In genomic region chr13:73945871-73946270, GRCh38 we compare ENCODE assay signal across 14 cellular contexts.
DNase-seq lines count a peak whose midpoint lies in the region; ATAC-seq and TF ChIP-seq lines count a peak whose summit lies in the region.
"Had no signal": no experiment of that assay in that cellular context is flagged by ENCODE, and none has a peak within 500 bp of the region (broad histone marks: within the 10 kb centered on the region; RNA-seq: fewer than 3 reads in every experiment).

No MANE protein-coding gene starts in this region.

- peak overlapping the region; percentile 3; the same call in 1 of the 2 replicates for H2AK5ac ChIP-seq in IMR-90 (ENCODE audit: low read depth, low read length)

- H3K9me1 ChIP-seq in IMR-90 (ENCODE audit: insufficient read depth, low read length) = no peaks in the 10 kb centered on the region; the same call in 1 of the 2 replicates

- H3K23ac ChIP-seq in IMR-90 (ENCODE audit: low read depth, low read length) = no peak overlapping the region

- H2BK15ac ChIP-seq in IMR-90 (ENCODE audit: low read depth, low read length) = no peak overlapping the region

- CTCF ChIA-PET in AG04450 (lab: Charles Lee) = interaction anchor here (0.6 to 1.7 kb wide), 3 partner anchors 14 to 341 kb away, joined by 3 to 5 read pairs (median 4); no protein-coding TSS in a partner anchor
- CTCF ChIA-PET in IMR-90 (lab: Yijun Ruan, JAX) = interaction anchor here (0.6 to 1.0 kb wide), 2 partner anchors 169 to 824 kb away, joined by 3 to 4 read pairs; no protein-coding TSS in a partner anchor

- ATAC-seq in IMR-90 (ENCODE audit: low read depth) = no peak; the same call in 1 of the 2 replicates
- no peak for ATAC-seq in GM21528 (IDR thresholded peaks at IDR 0.05; ENCODE audit: low FRiP score, unreplicated experiment)
- no peak for ATAC-seq in HG02852 (IDR thresholded peaks at IDR 0.05; ENCODE audit: unreplicated experiment)
- ATAC-seq in HG02588 (IDR thresholded peaks at IDR 0.05; ENCODE audit: unreplicated experiment) = no peak

- DNase-seq in AG04450 (ENCODE audit: low read depth, low spot score) (no peak), IMR-90 (no peak), endodermal cell (peak; percentile 63), COR-L47 (lab: John Stamatoyannopoulos, UW) (no peak)
- DNase-seq: activated CD4-positive, alpha-beta memory T cell treated with anti-CD3 and anti-CD28 coated beads, Interleukin-2, amount 10 ng/mL, durations not matched to agents 7 days and 5 days; NCI-H510A; stomach had no signal

- H3K27ac ChIP-seq in AG04450 (ENCODE audit: low read depth, low read length) = peak overlapping the region; percentile 33
- H3K27ac ChIP-seq in IMR-90 (ENCODE audit: insufficient read depth, low read length) = no peak overlapping the region; the same call in 1 of the 2 replicates
- peak overlapping the region; percentile 64 for H3K27ac ChIP-seq in endodermal cell (ENCODE audit: low read depth, low read length)
- H3K27ac ChIP-seq in muscle layer of colon (ENCODE audit: low read depth, low read length) = peak overlapping the region; percentile 67
- H3K27ac ChIP-seq: BLaER1, SK-N-MC, stomach had no signal

- POLR2A ChIA-PET in AG04450 (lab: Yijun Ruan, JAX) = no interaction called here
- POLR2A ChIA-PET in IMR-90 (lab: Charles Lee; ENCODE audit: unreplicated experiment) = interaction anchor here (0.6 kb wide), 1 partner anchor 164 kb away, joined by 4 read pairs; no protein-coding TSS in a partner anchor

- H3K4me2 ChIP-seq in IMR-90 (ENCODE audit: low read depth, low read length) = peak overlapping the region; percentile 9
- H3K4me2 ChIP-seq: BLaER1 had no signal

- H3K4me1 Mint-ChIP-seq in endodermal cell = peaks cover 21% of the 10 kb centered on the region

- in situ Hi-C loops in IMR-90 (cut with MboI; ENCODE audit: low sequenced_read_pairs) = no loop called here

- dilution Hi-C loops in IMR-90 (cut with HindIII; ENCODE audit: low sequenced_read_pairs, unreplicated experiment) = no loop called here

- H3K56ac ChIP-seq in IMR-90 (ENCODE audit: extremely low read depth, insufficient read depth, low read length) = no peak overlapping the region

- H3K27me3 ChIP-seq in AG04450 (ENCODE audit: control insufficient read depth, insufficient read depth, low read length) (no peaks in the 10 kb centered on the region), IMR-90 (ENCODE audit: control insufficient read depth, insufficient read depth, low read length) (no peaks in the 10 kb centered on the region), endodermal cell (ENCODE audit: control insufficient read depth, insufficient read depth, low read length, poor library complexity, severe bottlenecking) (no peaks in the 10 kb centered on the region), muscle layer of colon (ENCODE audit: control insufficient read depth in 1 of 2, insufficient read depth in 2 of 2, low read length in 2 of 2) (no peaks in the 10 kb centered on the region)
- H3K27me3 ChIP-seq: BLaER1, stomach had no signal

- H2AFZ ChIP-seq in IMR-90 (replicated peaks; ENCODE audit: low read length, poor library complexity) = no peak overlapping the region

- H2AK9ac ChIP-seq in IMR-90 (replicated peaks; ENCODE audit: low read depth, low read length, poor library complexity) = no peak overlapping the region

- no peak overlapping the region for H2BK120ac ChIP-seq in IMR-90 (ENCODE audit: low read depth, low read length)

- no peaks in the 10 kb centered on the region for H4K20me1 ChIP-seq in IMR-90 (ENCODE audit: insufficient read depth, low read length)
- H4K20me1 ChIP-seq: BLaER1 had no signal

- no peak overlapping the region for H4K91ac ChIP-seq in IMR-90 (ENCODE audit: insufficient read depth, low read depth, low read length)

- peaks cover 7% of the 10 kb centered on the region for H3K36me3 Mint-ChIP-seq in endodermal cell (ENCODE audit: low read depth)

- TF ChIP-seq CTCF in AG04450 (IDR thresholded peaks at IDR 0.05; ENCODE audit: low read depth, low read length) = no peak
- TF ChIP-seq CTCF in IMR-90 (conservative IDR thresholded peaks at IDR 0.05; ENCODE audit: low read depth, low read length) = no peak
- TF ChIP-seq CTCF in endodermal cell (conservative IDR thresholded peaks at IDR 0.05) = no peak

- H3K27ac Mint-ChIP-seq in endodermal cell = peak overlapping the region; percentile 6
- H3K27ac Mint-ChIP-seq: activated CD4-positive, alpha-beta memory T cell treated with anti-CD3 and anti-CD28 coated beads, Interleukin-2, amount 10 ng/mL, durations not matched to agents 7 days and 5 days had no signal

- 0 out of 2 replicates have a peak overlapping the region, but pooled peaks have one; percentile 25 for H3K18ac ChIP-seq in IMR-90 (ENCODE audit: low read depth, low read length)

- no TSS peak for BruUV-seq in IMR-90 (replicated peaks; lab: Mats Ljungman, UMichigan)

- intact Hi-C loops in IMR-90 (cut with micrococcal nuclease) = loop anchor here (5.0 to 10.0 kb wide), 2 partner anchors 111 to 341 kb away; no protein-coding TSS in a partner anchor

- TF ChIP-seq POLR2A in IMR-90 (IDR thresholded peaks at IDR 0.05; ENCODE audit: low read depth, low read length) = no peak

- no peak overlapping the region for H3K4me3 Mint-ChIP-seq in endodermal cell
- H3K4me3 Mint-ChIP-seq: activated CD4-positive, alpha-beta memory T cell treated with anti-CD3 and anti-CD28 coated beads, Interleukin-2, amount 10 ng/mL, durations not matched to agents 7 days and 5 days; memory B cell had no signal

- H3K4me3 ChIP-seq in AG04450 (ENCODE audit: low read depth, low read length) (no peak overlapping the region), IMR-90 (ENCODE audit: insufficient read depth, low read depth, low read length) (no peak overlapping the region), endodermal cell (ENCODE audit: low read length) (peak overlapping the region; percentile 17), muscle layer of colon (ENCODE audit: low read depth in 1 of 2, low read length in 2 of 2) (peak overlapping the region in 1 of 2 donors; percentile 4)
- H3K4me3 ChIP-seq: BLaER1, SK-N-MC, stomach had no signal

- H2BK5ac ChIP-seq in IMR-90 (ENCODE audit: low read depth, low read length, poor library complexity, severe bottlenecking) = no peak overlapping the region

- no peaks in the 10 kb centered on the region for H3K9me3 Mint-ChIP-seq in endodermal cell
- H3K9me3 Mint-ChIP-seq: activated CD4-positive, alpha-beta memory T cell treated with anti-CD3 and anti-CD28 coated beads, Interleukin-2, amount 10 ng/mL, durations not matched to agents 7 days and 5 days; memory B cell had no signal

- no peak for TF ChIP-seq RAD21 in IMR-90 (IDR thresholded peaks at IDR 0.05; ENCODE audit: low read length)

- H2BK20ac ChIP-seq in IMR-90 (ENCODE audit: low read depth, low read length) = no peak overlapping the region

- no peaks in the 10 kb centered on the region for H3K9me3 ChIP-seq in AG04450 (ENCODE audit: control insufficient read depth, insufficient read depth, low read length)
- no peaks in the 10 kb centered on the region for H3K9me3 ChIP-seq in IMR-90 (ENCODE audit: control insufficient read depth, insufficient read depth, low read length)
- no peaks in the 10 kb centered on the region for H3K9me3 ChIP-seq in endodermal cell (ENCODE audit: control insufficient read depth, low read length)
- no peaks in the 10 kb centered on the region for H3K9me3 ChIP-seq in muscle layer of colon (ENCODE audit: low read length)
- H3K9me3 ChIP-seq: BLaER1, stomach had no signal

- H4K8ac ChIP-seq in IMR-90 (ENCODE audit: low read depth in 2 of 2, low read length in 2 of 2) = no peak overlapping the region

- no peaks in the 10 kb centered on the region; the same call in 1 of the 2 replicates for H3K36me3 ChIP-seq in IMR-90 (ENCODE audit: control insufficient read depth, insufficient read depth, low read length)
- no peaks in the 10 kb centered on the region for H3K36me3 ChIP-seq in endodermal cell (ENCODE audit: control insufficient read depth, insufficient read depth, low read length)
- no peaks in the 10 kb centered on the region for H3K36me3 ChIP-seq in muscle layer of colon (ENCODE audit: insufficient read depth, low read length)
- H3K36me3 ChIP-seq: stomach had no signal

- no peak overlapping the region for H3K4ac ChIP-seq in IMR-90 (ENCODE audit: low read depth, low read length)

- no CpG with 5 or more reads among the region's 5 CpGs for WGBS in IMR-90 (ENCODE audit: extremely low coverage in 2 of 2, insufficient read length in 1 of 2), 2 experiments
- WGBS in endodermal cell (ENCODE audit: insufficient coverage in 1 of 2, insufficient read length in 1 of 2), 2 experiments = 59 to 80% methylated on average over 1 to 5 of the region's 5 CpGs

- peak overlapping the region; percentile 44; the same call in 1 of the 2 replicates for H4K5ac ChIP-seq in IMR-90 (ENCODE audit: low read depth, low read length)

- H3K14ac ChIP-seq in IMR-90 (replicated peaks; ENCODE audit: low read depth, low read length) = no peak overlapping the region

- H3K79me1 ChIP-seq in IMR-90 (ENCODE audit: low read depth in 1 of 2, low read length in 2 of 2) = peaks cover 25 to 51% of the 10 kb centered on the region in 2 experiments

- H3K9ac ChIP-seq in IMR-90 (ENCODE audit: low read depth, low read length) (peak overlapping the region; percentile 49; the same call in 1 of the 2 replicates), endodermal cell (ENCODE audit: extremely low read depth, low read length, poor library complexity, severe bottlenecking) (no peak overlapping the region), muscle layer of colon (ENCODE audit: low read length) (no peak overlapping the region)
- H3K9ac ChIP-seq: BLaER1 had no signal

- H3K4me1 ChIP-seq in IMR-90 (ENCODE audit: control insufficient read depth, insufficient read depth, low read length) = peaks cover 3% of the 10 kb centered on the region
- H3K4me1 ChIP-seq in endodermal cell (ENCODE audit: control insufficient read depth, insufficient read depth, low read length) = peaks cover 5% of the 10 kb centered on the region
- peaks cover 20% of the 10 kb centered on the region for H3K4me1 ChIP-seq in muscle layer of colon (ENCODE audit: insufficient read depth, low read length)

- no peaks in the 10 kb centered on the region for H3K27me3 Mint-ChIP-seq in endodermal cell (ENCODE audit: insufficient read depth)
- H3K27me3 Mint-ChIP-seq: activated CD4-positive, alpha-beta memory T cell treated with anti-CD3 and anti-CD28 coated beads, Interleukin-2, amount 10 ng/mL, durations not matched to agents 7 days and 5 days; memory B cell had no signal

TF ChIP-seq in IMR-90, 13 proteins besides CTCF, POLR2A, EP300 and RAD21 (continues in another document):
- no peak for TF ChIP-seq CHD1 (IDR thresholded peaks at IDR 0.05; ENCODE audit: low read depth, low read length)
- TF ChIP-seq RCOR1 (IDR thresholded peaks at IDR 0.05; ENCODE audit: insufficient replicate concordance, low read length) = no peak
- TF ChIP-seq MAFK (IDR thresholded peaks at IDR 0.05; ENCODE audit: low read depth, low read length) = no peak
- no peak for TF ChIP-seq SMC3 (IDR thresholded peaks at IDR 0.05; ENCODE audit: low read depth, low read length)
- no peak for TF ChIP-seq RFX5 (IDR thresholded peaks at IDR 0.05; ENCODE audit: low read depth, low read length)
